In the genomic region with DNA sequence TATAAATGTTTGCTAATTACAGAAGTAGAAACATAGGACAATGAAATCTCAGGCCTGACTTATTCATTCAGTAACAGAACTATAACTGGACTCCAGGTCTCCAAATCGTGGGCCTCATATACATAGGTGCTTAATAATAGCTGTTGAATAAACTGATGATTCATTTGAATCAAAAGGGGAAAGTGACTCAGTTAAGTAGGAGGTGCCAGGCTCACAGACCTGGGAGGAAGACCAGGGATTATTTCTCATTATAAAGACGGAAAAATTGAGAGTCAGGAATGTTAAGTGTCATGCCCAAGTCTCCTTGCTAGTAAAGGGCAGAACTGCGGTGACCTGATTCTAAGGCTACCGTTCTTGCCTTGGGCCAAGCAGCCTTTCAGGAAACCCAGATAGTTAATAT, we compare ENCODE assay signal across 21 cellular contexts.
A peak's percentile ranks its signal among the peaks of the same experiment; 100 is the strongest.
DNase-seq lines count a peak whose midpoint lies in the region; ATAC-seq, FAIRE-seq and TF ChIP-seq lines count a peak whose summit lies in the region.
"Had no signal": no experiment of that assay in that cellular context is flagged by ENCODE, and none has a peak within 500 bp of the region (broad histone marks: within the 10 kb centered on the region; RNA-seq: fewer than 3 reads in every experiment).

No MANE protein-coding gene starts in this region.

- WGBS in mammary epithelial cell (ENCODE audit: low coverage, missing lambda C conversion rate), result 68% methylated on average over 3 of the region's 4 CpGs
- 73 to 83% (median 77%) methylated on average over 4 of the region's 4 CpGs for WGBS in spleen, 5 donors

- no peak overlapping the region for H2AFZ ChIP-seq in mammary epithelial cell (ENCODE audit: low read depth, low read length)
- H2AFZ ChIP-seq in keratinocyte (ENCODE audit: control insufficient read depth, low read length), result no peak overlapping the region

- dilution Hi-C loops in mammary epithelial cell (cut with HindIII; ENCODE audit: low sequenced_read_pairs) (no loop called here), keratinocyte (cut with MboI; ENCODE audit: extremely low pct_ligation_motif_present, low sequenced_read_pairs) (no loop called here)

- no peak for TF ChIP-seq CTCF in mammary epithelial cell (conservative IDR thresholded peaks at IDR 0.05 in 1 of 2, IDR thresholded peaks at IDR 0.05 in 1 of 2; ENCODE audit: extremely low read depth in 1 of 2, insufficient read depth in 1 of 2, low read depth in 1 of 2, low read length in 2 of 2)
- TF ChIP-seq CTCF in keratinocyte (optimal IDR thresholded peaks at IDR 0.05 in 1 of 3, IDR thresholded peaks at IDR 0.05 in 1 of 3, conservative IDR thresholded peaks at IDR 0.05 in 1 of 3; ENCODE audit: extremely low read depth in 1 of 3, insufficient read depth in 2 of 3, low read length in 3 of 3), result no peak
- no peak for TF ChIP-seq CTCF in spleen (IDR thresholded peaks at IDR 0.05 in 8 of 11, conservative IDR thresholded peaks at IDR 0.05 in 3 of 11)

- H3K4me1 ChIP-seq in mammary epithelial cell (ENCODE audit: insufficient read depth, low read length) (peaks cover 19% of the 10 kb centered on the region), keratinocyte (ENCODE audit: control insufficient read depth, extremely low read depth, insufficient read depth, low read length) (peaks cover 21% of the 10 kb centered on the region), spleen (peaks cover 0 to 8% (median 2%) of the 10 kb centered on the region in 6 donors)
- H3K4me1 ChIP-seq: SJCRH30, testis had no signal

- H3K27ac ChIP-seq in mammary epithelial cell (ENCODE audit: insufficient read depth, low read depth, low read length), result no peak overlapping the region
- H3K27ac ChIP-seq in keratinocyte (ENCODE audit: control insufficient read depth, insufficient read depth, low read length), result no peak overlapping the region
- no peak overlapping the region for H3K27ac ChIP-seq in spleen
- H3K27ac ChIP-seq: neutrophil, SJCRH30, testis had no signal

- CTCF ChIA-PET in mammary epithelial cell (lab: Charles Lee; ENCODE audit: low non-redundant PET), result no interaction called here

- H3K4me3 ChIP-seq in MG63, result no peak overlapping the region
- H3K4me3 ChIP-seq in mammary epithelial cell (replicated peaks in 1 of 3; ENCODE audit: insufficient read depth in 1 of 3, low read depth in 2 of 3, low read length in 3 of 3), result no peak overlapping the region
- H3K4me3 ChIP-seq in keratinocyte (ENCODE audit: control insufficient read depth in 2 of 3, extremely low read depth in 1 of 3, insufficient read depth in 2 of 3, low read depth in 1 of 3, low read length in 3 of 3), result no peak overlapping the region
- no peak overlapping the region for H3K4me3 ChIP-seq in spleen
- H3K4me3 ChIP-seq: lung, SJCRH30, testis had no signal

- H3K36me3 ChIP-seq in MG63, result no peaks in the 10 kb centered on the region
- H3K36me3 ChIP-seq in mammary epithelial cell (ENCODE audit: insufficient read depth, low read length), result no peaks in the 10 kb centered on the region
- no peaks in the 10 kb centered on the region for H3K36me3 ChIP-seq in keratinocyte (ENCODE audit: control insufficient read depth in 2 of 2, extremely low read depth in 1 of 2, insufficient read depth in 2 of 2, low read length in 2 of 2)
- H3K36me3 ChIP-seq in spleen, result no peaks in the 10 kb centered on the region
- H3K36me3 ChIP-seq: neutrophil, SJCRH30 had no signal

- in situ Hi-C loops in Caki2 (cut with HindIII; ENCODE audit: low pct_unique_long_range_greater_than_20kb, low sequenced_read_pairs), result no loop called here
- in situ Hi-C loops in mammary epithelial cell (cut with MboI; ENCODE audit: low sequenced_read_pairs in 2 of 2), result no loop called here

- no peak for TF ChIP-seq POLR2A in spleen (IDR thresholded peaks at IDR 0.05)

- H3K4me2 ChIP-seq in mammary epithelial cell (ENCODE audit: insufficient read depth, low read depth, low read length), result no peak overlapping the region
- H3K4me2 ChIP-seq in keratinocyte (ENCODE audit: control insufficient read depth, extremely low read depth, insufficient read depth, low read depth, low read length), result no peak overlapping the region

- H3K27me3 ChIP-seq in MG63, result no peaks in the 10 kb centered on the region
- H3K27me3 ChIP-seq in mammary epithelial cell (ENCODE audit: insufficient read depth, low read length), result no peaks in the 10 kb centered on the region
- H3K27me3 ChIP-seq in keratinocyte (ENCODE audit: control insufficient read depth, extremely low read depth, insufficient read depth, low read length), result no peaks in the 10 kb centered on the region
- H3K27me3 ChIP-seq in spleen (replicated peaks in 1 of 7), result no peaks in the 10 kb centered on the region
- H3K27me3 ChIP-seq: neutrophil, SJCRH30, testis had no signal

- peaks cover 3% of the 10 kb centered on the region for H3K9me1 ChIP-seq in keratinocyte (ENCODE audit: control insufficient read depth, extremely low read depth, insufficient read depth, low read length)

- H3K9me3 ChIP-seq in MG63 (no peaks in the 10 kb centered on the region), mammary epithelial cell (replicated peaks; ENCODE audit: insufficient read depth, low read length) (peaks cover 4% of the 10 kb centered on the region), keratinocyte (ENCODE audit: control insufficient read depth, low read depth, low read length) (peaks cover 2% of the 10 kb centered on the region), spleen (no peaks in the 10 kb centered on the region)
- H3K9me3 ChIP-seq: neutrophil, SJCRH30, testis had no signal

- no peak for ATAC-seq in HG03520 (IDR thresholded peaks at IDR 0.05; ENCODE audit: unreplicated experiment)

- H3K9ac ChIP-seq in mammary epithelial cell (ENCODE audit: insufficient read depth, low read length) (no peak overlapping the region), keratinocyte (ENCODE audit: control insufficient read depth, extremely low read depth, insufficient read depth, low read length) (no peak overlapping the region)

- intact Hi-C loops in mammary epithelial cell (cut with micrococcal nuclease) (no loop called here), spleen (cut with DNase I; ENCODE audit: low total_unique reads) (no loop called here)

- DNase-seq in Caki2 (ENCODE audit: low read depth) (peak; percentile 2), MG63 (peak; percentile 43), mammary epithelial cell (peak; percentile 38), keratinocyte (ENCODE audit: low read depth, low spot score) (peak; percentile 41), NCI-H774 (lab: John Stamatoyannopoulos, UW) (no peak), spleen (no peak), NCI-H1436 (lab: John Stamatoyannopoulos, UW) (no peak)
- DNase-seq: ACHN, C1 segment of cervical spinal cord, cortex of kidney, kidney, MM.1S, NCI-H748 treated with DMSO at 0.1 percent for 48 hours, OCI-M1, SJCRH30, testis had no signal

- BruUV-seq in mammary epithelial cell (replicated peaks; lab: Mats Ljungman, UMichigan), result no TSS peak

- peak; percentile 61 for FAIRE-seq in keratinocyte (lab: Jason Lieb, UNC)
- FAIRE-seq: D721Med, frontal cortex, kidney had no signal

- no peaks in the 10 kb centered on the region for H4K20me1 ChIP-seq in mammary epithelial cell (ENCODE audit: insufficient read depth, low read length)
- H4K20me1 ChIP-seq in keratinocyte (ENCODE audit: control insufficient read depth, extremely low read depth, insufficient read depth, low read length), result no peaks in the 10 kb centered on the region

- H3K79me2 ChIP-seq in mammary epithelial cell (ENCODE audit: insufficient read depth, low read length) (no peaks in the 10 kb centered on the region), keratinocyte (ENCODE audit: control insufficient read depth, insufficient read depth, low read length) (no peaks in the 10 kb centered on the region)

Comparison
In these comparisons a context has a peak if more than half of its experiments do, and no peak if none do; other contexts are left out.
1. DNase-seq: peak in Caki2 (single experiment), MG63 (single experiment), mammary epithelial cell (single experiment) and keratinocyte (single experiment); none in NCI-H774 (single experiment), spleen (single experiment) and NCI-H1436 (single experiment).